ENCODE assay signal across 8 cellular contexts in genomic region chr20:56469077-56469449, GRCh38. TPM values are rescaled to one million over a fixed set of nuclear protein-coding genes. Genes with fewer than 3 reads are reported as not detected.
DNase-seq lines count a peak whose midpoint lies in the region; FAIRE-seq and TF ChIP-seq lines count a peak whose summit lies in the region.

No MANE protein-coding gene starts in this region.

- H3K9ac ChIP-seq in muscle layer of colon (ENCODE audit: low read length) = peak overlapping the region; percentile 96

- no peak for DNase-seq in chondrocyte (ENCODE audit: low spot score)
- DNase-seq in NCI-H526 (lab: John Stamatoyannopoulos, UW) = no peak
- no peak for DNase-seq in NCI-H226
- DNase-seq in T1000 (lab: John Stamatoyannopoulos, UW) = no peak
- no peak for DNase-seq in D721Med (ENCODE audit: insufficient read length, low spot score)

- H3K36me3 Mint-ChIP-seq in IgD-negative memory B cell (no peaks in the 10 kb centered on the region), chondrocyte (ENCODE audit: low read depth) (peaks cover 7% of the 10 kb centered on the region)

- peak overlapping the region; percentile 38 for H2AFZ ChIP-seq in ACC112 (ENCODE audit: low read length, unreplicated experiment)

- H3K9me3 ChIP-seq in muscle layer of colon (ENCODE audit: low read length) = no peaks in the 10 kb centered on the region

- H3K27me3 Mint-ChIP-seq in IgD-negative memory B cell = no peaks in the 10 kb centered on the region
- H3K27me3 Mint-ChIP-seq in chondrocyte (ENCODE audit: low read depth) = no peaks in the 10 kb centered on the region

- H3K36me3 ChIP-seq in ACC112 (ENCODE audit: insufficient read depth, low read length) (0 out of 2 replicates have a peak, but pooled peaks cover 10% of the 10 kb centered on the region), muscle layer of colon (ENCODE audit: insufficient read depth, low read length) (peaks cover 11% of the 10 kb centered on the region)

- peak overlapping the region; percentile 99 to 100 (median 100) for H3K4me3 Mint-ChIP-seq in IgD-negative memory B cell
- H3K4me3 Mint-ChIP-seq in chondrocyte (ENCODE audit: unreplicated experiment) = peak overlapping the region; percentile 97

- H3K4me1 ChIP-seq in ACC112 (ENCODE audit: control insufficient read depth, insufficient read depth, low read length, unreplicated experiment) (peaks cover 10% of the 10 kb centered on the region), muscle layer of colon (ENCODE audit: insufficient read depth, low read length) (peaks cover 25% of the 10 kb centered on the region)

- no peak for FAIRE-seq in D721Med (lab: Jason Lieb, UNC)

- H3K4me3 ChIP-seq in ACC112 (ENCODE audit: low read depth, low read length) (peak overlapping the region; percentile 97), muscle layer of colon (ENCODE audit: low read depth in 1 of 2, low read length in 2 of 2) (peak overlapping the region; percentile 75 to 99)

- H3K27ac ChIP-seq in ACC112 (ENCODE audit: low read depth, low read length) (peak overlapping the region; percentile 56; the same call in 1 of the 2 replicates), muscle layer of colon (ENCODE audit: low read depth, low read length) (peak overlapping the region; percentile 90)

- TF ChIP-seq CTCF in chondrocyte (IDR thresholded peaks at IDR 0.05) = no peak
- TF ChIP-seq CTCF in D721Med (IDR thresholded peaks at IDR 0.05; ENCODE audit: insufficient read depth, missing control alignments) = no peak

- no peaks in the 10 kb centered on the region for H3K27me3 ChIP-seq in ACC112 (ENCODE audit: insufficient read depth, low read length)
- no peaks in the 10 kb centered on the region for H3K27me3 ChIP-seq in muscle layer of colon (ENCODE audit: control insufficient read depth in 1 of 2, insufficient read depth in 2 of 2, low read length in 2 of 2)

- peak overlapping the region in 2 of 3 donors; percentile 98 to 99 for H3K27ac Mint-ChIP-seq in IgD-negative memory B cell
- peak overlapping the region; percentile 69 for H3K27ac Mint-ChIP-seq in chondrocyte (ENCODE audit: unreplicated experiment)

- no peaks in the 10 kb centered on the region for H3K9me3 Mint-ChIP-seq in IgD-negative memory B cell
- no peaks in the 10 kb centered on the region for H3K9me3 Mint-ChIP-seq in chondrocyte (ENCODE audit: low read depth)

- H3K4me1 Mint-ChIP-seq in IgD-negative memory B cell = peaks cover 28 to 35% (median 33%) of the 10 kb centered on the region in 3 donors
- H3K4me1 Mint-ChIP-seq in chondrocyte (ENCODE audit: low read depth) = peaks cover 23% of the 10 kb centered on the region

- peaks cover 33% of the 10 kb centered on the region for H3K79me2 ChIP-seq in ACC112 (ENCODE audit: control insufficient read depth, insufficient read depth, low read length, unreplicated experiment)

RNA-seq across cellular contexts. Expression of gene RTF2, which starts 0.6 kb away (rescaled TPM):
- polyA plus RNA-seq in IgD-negative memory B cell = 130 TPM
- total RNA-seq in chondrocyte = 61.2 to 79.3 TPM (median 64.7 TPM) in 3 replicates

RNA-seq across cellular contexts. Expression of gene FAM209A, which starts 55.5 kb away (rescaled TPM):
- not detected for polyA plus RNA-seq in IgD-negative memory B cell
- total RNA-seq in chondrocyte = 0.55 to 0.58 TPM in 2 of 3 replicates, not detected in the other

RNA-seq across cellular contexts. Expression of gene CASS4, which starts 57.0 kb away (rescaled TPM):
- 0.34 TPM for polyA plus RNA-seq in IgD-negative memory B cell
- 0.10 to 0.39 TPM in 2 of 3 replicates, not detected in the other for total RNA-seq in chondrocyte
